In the genomic region with DNA sequence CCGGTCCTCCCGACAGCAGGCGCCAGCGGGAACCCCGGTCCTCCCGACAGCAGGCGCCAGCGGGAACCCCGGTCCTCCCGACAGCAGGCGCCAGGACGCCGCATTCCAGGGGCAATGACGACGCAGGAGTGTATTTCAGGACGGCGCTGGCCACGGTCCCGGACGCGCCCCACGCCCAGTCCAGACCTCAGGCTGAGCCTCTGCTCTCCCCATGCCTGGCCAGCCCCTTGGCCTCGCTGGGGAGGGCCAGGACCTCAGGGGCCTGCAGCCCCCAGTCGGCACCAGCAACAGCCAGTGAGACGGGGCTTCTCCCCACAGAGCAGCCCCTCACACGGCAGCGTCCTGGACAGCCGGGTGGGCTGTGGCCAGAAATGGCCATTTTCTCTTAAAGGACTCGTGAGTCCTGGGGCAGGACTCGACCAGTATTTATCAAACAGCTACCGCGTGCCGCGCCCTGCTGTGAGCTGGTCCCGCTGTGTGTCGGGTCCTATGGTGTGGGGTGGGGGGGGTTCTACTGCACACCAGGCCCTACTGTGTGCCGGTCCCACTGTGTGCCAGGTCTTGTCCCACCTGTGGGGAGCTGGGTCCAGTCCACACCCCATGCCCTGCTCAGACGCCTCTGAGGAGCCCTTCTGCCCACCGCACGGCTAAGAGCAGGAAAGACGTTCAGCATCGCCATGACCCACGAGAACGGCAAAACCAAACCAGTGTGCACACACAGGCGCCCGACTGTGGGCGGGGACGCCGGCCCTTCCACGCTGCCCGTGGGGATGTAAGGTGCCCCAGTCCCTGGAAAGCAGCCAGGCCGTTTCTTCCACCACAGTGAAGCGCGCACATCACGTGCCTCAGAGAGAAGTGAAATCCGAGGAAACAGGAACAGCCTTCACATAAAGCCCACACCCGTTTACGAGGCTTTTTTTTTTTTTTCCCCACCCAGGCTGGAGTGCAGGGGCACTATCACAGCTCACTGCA, we compare ENCODE assay signal across 8 cellular contexts. TPM values are rescaled to one million over a fixed set of nuclear protein-coding genes. Genes with fewer than 3 reads are reported as not detected.
A peak's percentile ranks its signal among the peaks of the same experiment; 100 is the strongest.
DNase-seq lines count a peak whose midpoint lies in the region; ATAC-seq, FAIRE-seq and TF ChIP-seq lines count a peak whose summit lies in the region.

No MANE protein-coding gene starts in this region.

- no peak overlapping the region for H2AFZ ChIP-seq in HepG2 (ENCODE audit: low read length)

- no peak overlapping the region for H3K4me3 ChIP-seq in NB4 (ENCODE audit: low read depth, low read length)
- H3K4me3 ChIP-seq in cardiac fibroblast (replicated peaks in 1 of 2; ENCODE audit: low read depth in 2 of 2, low read length in 2 of 2): peak overlapping the region; percentile 25 to 34
- no peak overlapping the region for H3K4me3 ChIP-seq in HepG2 (replicated peaks in 1 of 3; ENCODE audit: insufficient read depth in 1 of 3, low read depth in 2 of 3, low read length in 3 of 3)
- peak overlapping the region; percentile 34 to 52 for H3K4me3 ChIP-seq in tibial artery
- no peak overlapping the region for H3K4me3 ChIP-seq in brain microvascular endothelial cell (ENCODE audit: low read depth, low read length)

- no TSS peak for BruUV-seq in HepG2 (replicated peaks; lab: Mats Ljungman, UMichigan)

- peaks cover 8% of the 10 kb centered on the region; the same call in 1 of the 2 replicates for H3K4me1 ChIP-seq in HepG2 (ENCODE audit: insufficient read depth, low read length)
- H3K4me1 ChIP-seq in tibial artery: peaks cover 0 to 17% (median 3%) of the 10 kb centered on the region in 4 donors

- no peaks in the 10 kb centered on the region; a peak in 1 of 5 replicates for H3K27me3 ChIP-seq in HepG2 (ENCODE audit: control insufficient read depth in 1 of 2, insufficient read depth in 2 of 2, low read length in 2 of 2)
- peaks cover 0 to 3% of the 10 kb centered on the region in 2 donors for H3K27me3 ChIP-seq in tibial artery
- peaks cover 4% of the 10 kb centered on the region for H3K27me3 ChIP-seq in brain microvascular endothelial cell (replicated peaks)

- no peak for ATAC-seq in HepG2
- no peak for ATAC-seq in GM19395 (IDR thresholded peaks at IDR 0.05; ENCODE audit: unreplicated experiment)

- TF ChIP-seq CTCF in NB4 (IDR thresholded peaks at IDR 0.05; ENCODE audit: low read depth, low read length) (no peak), cardiac fibroblast (IDR thresholded peaks at IDR 0.05; ENCODE audit: low read depth, low read length) (no peak), HepG2 (CRISPR knock-in tag; IDR thresholded peaks at IDR 0.05) (no peak), tibial artery (IDR thresholded peaks at IDR 0.05) (no peak), brain microvascular endothelial cell (IDR thresholded peaks at IDR 0.05; ENCODE audit: low read depth, low read length, missing control alignments) (no peak)

- H3K9me3 ChIP-seq in HepG2 (ENCODE audit: low read length) (no peaks in the 10 kb centered on the region), tibial artery (no peaks in the 10 kb centered on the region)

- H3K4me2 ChIP-seq in HepG2 (ENCODE audit: low read depth, low read length): no peak overlapping the region

- intact Hi-C loops in HepG2 (cut with micrococcal nuclease; ENCODE audit: unreplicated experiment) (loop anchor here (10.0 kb wide), 1 partner anchor 45 kb away; a partner anchor contains a TSS), tibial artery (cut with DNase I; ENCODE audit: low total_unique reads) (no loop called here)

- POLR2A ChIA-PET in HepG2 (lab: Yijun Ruan, JAX): interaction anchor here (1.9 kb wide), 1 partner anchor 8 kb away, joined by 6 read pairs; no protein-coding TSS in a partner anchor

- DNase-seq in Caki2 (ENCODE audit: low read depth) (peak; percentile 20), NB4 (ENCODE audit: low read depth) (peak; percentile 39), cardiac fibroblast (ENCODE audit: low read depth in 2 of 2) (peak; percentile 54 to 60), HepG2 (ENCODE audit: low spot score) (no peak), tibial artery (peak; percentile 86 to 88), ureter (ENCODE audit: low spot score) (no peak), brain microvascular endothelial cell (no peak)

- no peak overlapping the region for H3K9ac ChIP-seq in HepG2 (ENCODE audit: insufficient read depth, low read depth, low read length)

- WGBS in HepG2 (ENCODE audit: low lambda C conversion rate): 97% methylated on average over 32 of the region's 58 CpGs

- H3K79me2 ChIP-seq in HepG2 (ENCODE audit: insufficient read depth, low read length): no peaks in the 10 kb centered on the region

- H3K27ac ChIP-seq in HepG2 (ENCODE audit: extremely low read length, insufficient read depth, low read length) (no peak overlapping the region), tibial artery (no peak overlapping the region), brain microvascular endothelial cell (no peak overlapping the region)

- H3K36me3 ChIP-seq in HepG2 (replicated peaks in 1 of 2; ENCODE audit: control insufficient read depth in 1 of 2, insufficient read depth in 2 of 2, low read length in 2 of 2): no peaks in the 10 kb centered on the region
- no peaks in the 10 kb centered on the region for H3K36me3 ChIP-seq in tibial artery
- no peaks in the 10 kb centered on the region for H3K36me3 ChIP-seq in brain microvascular endothelial cell (replicated peaks)

- in situ Hi-C loops in Caki2 (cut with HindIII; ENCODE audit: low pct_unique_long_range_greater_than_20kb, low sequenced_read_pairs): no loop called here
- in situ Hi-C loops in HepG2 (cut with HindIII; ENCODE audit: extremely low pct_ligation_motif_present, low pct_unique_long_range_greater_than_20kb): no loop called here
- in situ Hi-C loops in brain microvascular endothelial cell (cut with HindIII; ENCODE audit: low pct_ligation_motif_present, low sequenced_read_pairs): no loop called here

- FAIRE-seq in HepG2 (lab: Jason Lieb, UNC): no peak

- no peak for TF ChIP-seq RAD21 in HepG2 (CRISPR knock-in tag; IDR thresholded peaks at IDR 0.05)

- TF ChIP-seq EP300 in HepG2 (IDR thresholded peaks at IDR 0.05; ENCODE audit: low read depth in 2 of 2, low read length in 2 of 2) (no peak), HepG2 (CRISPR knock-in tag; IDR thresholded peaks at IDR 0.05; ENCODE audit: borderline replicate concordance) (no peak)

- CTCF ChIA-PET in HepG2 (lab: Yijun Ruan, JAX; ENCODE audit: low intra/inter-chr PET ratio, low total read pairs): no interaction called here

- TF ChIP-seq POLR2A in NB4 (IDR thresholded peaks at IDR 0.05; ENCODE audit: extremely low read depth, insufficient read length) (no peak), HepG2 (IDR thresholded peaks at IDR 0.05; ENCODE audit: insufficient read depth in 1 of 2, low read depth in 2 of 2, low read length in 2 of 2) (no peak)

- no peaks in the 10 kb centered on the region for H4K20me1 ChIP-seq in HepG2 (ENCODE audit: insufficient read depth, low read length)

RNA-seq across cellular contexts. Expression of a gene that starts 33.3 kb away (rescaled TPM):
- total RNA-seq in Caki2 (2014; rRNA removed; shearing (Covaris generic); ENCODE audit: low replicate concordance): 106 and 117 TPM in 2 replicates
- total RNA-seq in HepG2 (2016; rRNA removed; fragmentation: Illumina TruSeq; extraction: Trizol): 28.2 and 31.6 TPM in 2 replicates
- total RNA-seq in HepG2 (2016; cell fraction: cytosol; rRNA removed; fragmentation: Illumina TruSeq; extraction: Trizol; ENCODE audit: low read depth): 7.8 and 8.0 TPM in 2 replicates
- 27.8 and 31.5 TPM in 2 replicates for total RNA-seq in HepG2 (2016; cell fraction: insoluble cytoplasmic fraction; rRNA removed; fragmentation: Illumina TruSeq; extraction: Trizol)
- total RNA-seq in HepG2 (2016; cell fraction: membrane; rRNA removed; fragmentation: Illumina TruSeq; extraction: Trizol): 18.9 and 22.1 TPM in 2 replicates
- 26.6 and 28.2 TPM in 2 replicates for total RNA-seq in HepG2 (2016; cell fraction: nucleus; rRNA removed; fragmentation: Illumina TruSeq; extraction: Trizol)
- 35.2 and 44.4 TPM in 2 replicates for polyA plus RNA-seq in HepG2 (2011; rRNA removed)
- 32.6 and 49.3 TPM in 2 replicates for polyA plus RNA-seq in HepG2 (2011; cell fraction: cytosol; rRNA removed)
- polyA plus RNA-seq in HepG2 (2011; cell fraction: nucleus; rRNA removed): 186 and 201 TPM in 2 replicates
- 33.0 and 39.4 TPM in 2 replicates for polyA plus RNA-seq in HepG2 (2012)
- 13.8 and 16.4 TPM in 2 replicates for polyA plus RNA-seq in HepG2 (2016; cell fraction: cytosol; fragmentation: Illumina TruSeq; extraction: Trizol; ENCODE audit: low read depth)
- 49.1 and 51.2 TPM in 2 replicates for polyA plus RNA-seq in HepG2 (2016; cell fraction: insoluble cytoplasmic fraction; fragmentation: Illumina TruSeq; extraction: Trizol; ENCODE audit: low read depth)
- polyA plus RNA-seq in HepG2 (2016; cell fraction: membrane; fragmentation: Illumina TruSeq; extraction: Trizol; ENCODE audit: low read depth): 21.9 and 26.3 TPM in 2 replicates
- 111 and 112 TPM in 2 replicates for polyA plus RNA-seq in HepG2 (2016; cell fraction: nucleus; fragmentation: Illumina TruSeq; extraction: Trizol; ENCODE audit: insufficient read depth, low read depth)
- polyA minus RNA-seq in HepG2 (2011; rRNA and poly(A)+ RNA removed; ENCODE audit: low replicate concordance): 16.3 and 17.4 TPM in 2 replicates
- polyA minus RNA-seq in HepG2 (2011; cell fraction: cytosol; rRNA and poly(A)+ RNA removed): 9.7 and 12.6 TPM in 2 replicates
- polyA minus RNA-seq in HepG2 (2011; cell fraction: nucleus; rRNA and poly(A)+ RNA removed): 19.2 and 26.4 TPM in 2 replicates
- 43.4 TPM for total RNA-seq in ureter

RNA-seq across cellular contexts. Expression of a gene that starts 44.8 kb away (rescaled TPM):
- total RNA-seq in Caki2 (2014; rRNA removed; shearing (Covaris generic); ENCODE audit: low replicate concordance): 8.3 TPM in 1 of 2 replicates, not detected in the other
- total RNA-seq in HepG2 (2016; rRNA removed; fragmentation: Illumina TruSeq; extraction: Trizol): 18.3 and 24.6 TPM in 2 replicates
- total RNA-seq in HepG2 (2016; cell fraction: cytosol; rRNA removed; fragmentation: Illumina TruSeq; extraction: Trizol; ENCODE audit: low read depth): 23.5 and 25.0 TPM in 2 replicates
- total RNA-seq in HepG2 (2016; cell fraction: insoluble cytoplasmic fraction; rRNA removed; fragmentation: Illumina TruSeq; extraction: Trizol): 16.6 and 27.2 TPM in 2 replicates
- 46.3 and 47.4 TPM in 2 replicates for total RNA-seq in HepG2 (2016; cell fraction: membrane; rRNA removed; fragmentation: Illumina TruSeq; extraction: Trizol)
- total RNA-seq in HepG2 (2016; cell fraction: nucleus; rRNA removed; fragmentation: Illumina TruSeq; extraction: Trizol): 13.2 TPM in 2 replicates
- polyA plus RNA-seq in HepG2 (2011; rRNA removed): 10.5 and 15.0 TPM in 2 replicates
- 11.8 and 14.5 TPM in 2 replicates for polyA plus RNA-seq in HepG2 (2011; cell fraction: cytosol; rRNA removed)
- polyA plus RNA-seq in HepG2 (2011; cell fraction: nucleus; rRNA removed): 19.8 and 24.0 TPM in 2 replicates
- polyA plus RNA-seq in HepG2 (2012): 15.3 and 21.4 TPM in 2 replicates
- polyA plus RNA-seq in HepG2 (2016; cell fraction: cytosol; fragmentation: Illumina TruSeq; extraction: Trizol; ENCODE audit: low read depth): 24.2 and 28.1 TPM in 2 replicates
- 17.0 and 28.9 TPM in 2 replicates for polyA plus RNA-seq in HepG2 (2016; cell fraction: insoluble cytoplasmic fraction; fragmentation: Illumina TruSeq; extraction: Trizol; ENCODE audit: low read depth)
- 45.2 and 45.4 TPM in 2 replicates for polyA plus RNA-seq in HepG2 (2016; cell fraction: membrane; fragmentation: Illumina TruSeq; extraction: Trizol; ENCODE audit: low read depth)
- 26.8 and 30.8 TPM in 2 replicates for polyA plus RNA-seq in HepG2 (2016; cell fraction: nucleus; fragmentation: Illumina TruSeq; extraction: Trizol; ENCODE audit: insufficient read depth, low read depth)
- polyA minus RNA-seq in HepG2 (2011; rRNA and poly(A)+ RNA removed; ENCODE audit: low replicate concordance): 3.5 and 14.9 TPM in 2 replicates
- 7.5 and 11.2 TPM in 2 replicates for polyA minus RNA-seq in HepG2 (2011; cell fraction: cytosol; rRNA and poly(A)+ RNA removed)
- polyA minus RNA-seq in HepG2 (2011; cell fraction: nucleus; rRNA and poly(A)+ RNA removed): 5.2 and 7.6 TPM in 2 replicates
- total RNA-seq in ureter: 20.6 TPM

Comparison
In these comparisons a context has a peak if more than half of its experiments do, and no peak if none do; other contexts are left out.
1. DNase-seq: peak in Caki2 (single experiment), NB4 (single experiment), cardiac fibroblast (2 of 2) and tibial artery (2 of 2); none in HepG2 (single experiment), ureter (single experiment) and brain microvascular endothelial cell (single experiment).
2. H3K4me3 ChIP-seq: peak in cardiac fibroblast (2 of 2) and tibial artery (2 of 2); none in NB4 (single experiment), HepG2 (0 of 3) and brain microvascular endothelial cell (single experiment).